In genomic region chr17:38343608-38343980, GRCh38 we compare ENCODE assay signal across 25 cellular contexts. TPM values are rescaled to one million over a fixed set of nuclear protein-coding genes. Genes with fewer than 3 reads are reported as not detected.
"Had no signal": no experiment of that assay in that cellular context is flagged by ENCODE, and none has a peak within 500 bp of the region (broad histone marks: within the 10 kb centered on the region; RNA-seq: fewer than 3 reads in every experiment).

TSS of gene GPR179 (minus strand) at chr17:38343956. CDS start at chr17:38343789, 167 bp downstream.

- H3K27me3 ChIP-seq: ascending aorta, body of pancreas had no signal

- H3K36me3 ChIP-seq: ascending aorta had no signal

- H3K4me1 ChIP-seq: ascending aorta, body of pancreas had no signal

- DNase-seq: activated B cell treated with CpG ODN at 0.5 μM for 24 hours; activated CD4-positive, alpha-beta T cell treated with anti-CD3 and anti-CD28 coated beads for 1 hour; activated CD4-positive, alpha-beta T cell treated with anti-CD3 and anti-CD28 coated beads, Interleukin-2, amount 10 ng/mL, durations not matched to agents 24 days and 14 days; activated CD4-positive, alpha-beta T cell treated with anti-CD3 and anti-CD28 coated beads, Interleukin-2, amount 50 U/mL, for 48 hours; activated CD8-positive, alpha-beta memory T cell treated with anti-CD3 and anti-CD28 coated beads, Interleukin-2, amount 10 ng/mL, durations not matched to agents 7 days and 5 days; activated naive CD4-positive, alpha-beta T cell treated with Interleukin-2 at 50 U/mL for 16 hours; activated naive CD8-positive, alpha-beta T cell treated with anti-CD3 and anti-CD28 coated beads, Interleukin-2, amount 50 U/mL, for 24 hours; activated T-cell treated with anti-CD3 and anti-CD28 coated beads, Interleukin-2, amount 50 U/mL, for 24 hours; amniotic stem cell; body of pancreas; Kasumi-1; KBM-7; NCI-H1105 treated with DMSO at 0.1 percent for 48 hours; NCI-H146; NCI-H2029; NCI-H2107; NCI-H345; NCI-H510A treated with DMSO at 0.1 percent for 48 hours; SIG-M5; T-helper 17 cell; T1000 had no signal

- H3K36me3 Mint-ChIP-seq: activated CD8-positive, alpha-beta memory T cell treated with anti-CD3 and anti-CD28 coated beads, Interleukin-2, amount 10 ng/mL, durations not matched to agents 7 days and 5 days; activated naive CD4-positive, alpha-beta T cell treated with anti-CD3 and anti-CD28 coated beads, Interleukin-2, amount 50 U/mL, for 72 hours had no signal

- H3K9me3 ChIP-seq: ascending aorta, body of pancreas had no signal

- H3K4me1 Mint-ChIP-seq: activated B cell treated with CpG ODN at 0.5 μM for 24 hours; activated CD4-positive, alpha-beta T cell treated with anti-CD3 and anti-CD28 coated beads, Interleukin-2, amount 10 ng/mL, durations not matched to agents 24 days and 14 days; activated CD8-positive, alpha-beta memory T cell treated with anti-CD3 and anti-CD28 coated beads, Interleukin-2, amount 10 ng/mL, durations not matched to agents 7 days and 5 days; activated naive CD8-positive, alpha-beta T cell treated with anti-CD3 and anti-CD28 coated beads, Interleukin-2, amount 50 U/mL, for 24 hours; central memory CD8-positive, alpha-beta T cell; T-helper 17 cell had no signal

- ATAC-seq: activated CD8-positive, alpha-beta memory T cell treated with anti-CD3 and anti-CD28 coated beads, Interleukin-2, amount 10 ng/mL, durations not matched to agents 7 days and 5 days; activated naive CD4-positive, alpha-beta T cell treated with anti-CD3 and anti-CD28 coated beads, Interleukin-2, amount 50 U/mL, for 72 hours; activated naive CD8-positive, alpha-beta T cell treated with anti-CD3 and anti-CD28 coated beads, Interleukin-2, amount 50 U/mL, for 24 hours; body of pancreas; T-helper 17 cell had no signal

- H3K9me3 Mint-ChIP-seq: activated B cell treated with CpG ODN at 0.5 μM for 24 hours; activated CD4-positive, alpha-beta T cell treated with anti-CD3 and anti-CD28 coated beads, Interleukin-2, amount 10 ng/mL, durations not matched to agents 24 days and 14 days; activated naive CD4-positive, alpha-beta T cell treated with anti-CD3 and anti-CD28 coated beads, Interleukin-2, amount 50 U/mL, for 72 hours; activated naive CD8-positive, alpha-beta T cell treated with anti-CD3 and anti-CD28 coated beads, Interleukin-2, amount 50 U/mL, for 24 hours; activated T-cell treated with anti-CD3 and anti-CD28 coated beads, Interleukin-2, amount 50 U/mL, for 24 hours; central memory CD8-positive, alpha-beta T cell had no signal

- H3K4me3 ChIP-seq: ascending aorta, body of pancreas had no signal

- H3K4me3 Mint-ChIP-seq: activated B cell treated with CpG ODN at 0.5 μM for 24 hours; activated CD4-positive, alpha-beta T cell treated with anti-CD3 and anti-CD28 coated beads, Interleukin-2, amount 10 ng/mL, durations not matched to agents 24 days and 14 days; activated CD8-positive, alpha-beta memory T cell treated with anti-CD3 and anti-CD28 coated beads, Interleukin-2, amount 10 ng/mL, durations not matched to agents 7 days and 5 days; activated naive CD8-positive, alpha-beta T cell treated with anti-CD3 and anti-CD28 coated beads, Interleukin-2, amount 50 U/mL, for 24 hours; activated T-cell treated with anti-CD3 and anti-CD28 coated beads, Interleukin-2, amount 50 U/mL, for 24 hours; central memory CD8-positive, alpha-beta T cell; T-helper 17 cell had no signal

- H3K27ac Mint-ChIP-seq: activated B cell treated with CpG ODN at 0.5 μM for 24 hours; activated CD4-positive, alpha-beta T cell treated with anti-CD3 and anti-CD28 coated beads, Interleukin-2, amount 10 ng/mL, durations not matched to agents 24 days and 14 days; activated CD8-positive, alpha-beta memory T cell treated with anti-CD3 and anti-CD28 coated beads, Interleukin-2, amount 10 ng/mL, durations not matched to agents 7 days and 5 days; activated naive CD4-positive, alpha-beta T cell treated with anti-CD3 and anti-CD28 coated beads, Interleukin-2, amount 50 U/mL, for 72 hours; activated naive CD8-positive, alpha-beta T cell treated with anti-CD3 and anti-CD28 coated beads, Interleukin-2, amount 50 U/mL, for 24 hours; activated T-cell treated with anti-CD3 and anti-CD28 coated beads, Interleukin-2, amount 50 U/mL, for 24 hours; T-helper 17 cell had no signal

- H3K27ac ChIP-seq: ascending aorta, body of pancreas had no signal

RNA-seq across cellular contexts. Expression of gene GPR179, which starts in this region (rescaled TPM):
- total RNA-seq: activated CD4-positive, alpha-beta T cell treated with anti-CD3 and anti-CD28 coated beads, Interleukin-2, amount 10 ng/mL, durations not matched to agents 24 days and 14 days; ascending aorta; RPMI7951; T-helper 17 cell had no signal
